ENCODE assay signal across 15 cellular contexts in the genomic region with DNA sequence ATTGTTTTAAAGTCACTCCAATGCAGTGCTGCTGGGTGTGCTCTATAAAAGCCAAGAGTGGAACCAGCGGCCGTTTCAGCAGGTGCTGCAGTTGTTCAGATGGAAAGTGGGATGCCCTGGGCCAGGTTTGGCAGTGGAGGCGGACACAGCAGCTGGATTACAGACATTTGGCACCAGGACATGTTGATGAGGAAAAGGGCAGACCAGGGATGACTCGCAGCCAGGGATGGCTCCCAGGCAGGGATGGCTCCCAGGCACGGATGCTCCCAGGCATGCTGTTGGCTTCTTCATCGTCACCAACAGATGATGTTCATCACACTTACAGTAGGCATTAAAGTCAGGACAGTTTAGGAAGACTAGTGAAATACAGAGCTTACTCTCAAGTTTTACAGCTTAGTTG.
"Had no signal": no experiment of that assay in that cellular context is flagged by ENCODE, and none has a peak within 500 bp of the region (broad histone marks: within the 10 kb centered on the region; RNA-seq: fewer than 3 reads in every experiment).

No MANE protein-coding gene starts in this region.

- H3K4me1 ChIP-seq: parathyroid adenoma had no signal

- H3K9ac ChIP-seq: parathyroid adenoma had no signal

- H3K27me3 ChIP-seq: cardiac muscle cell, dorsolateral prefrontal cortex had no signal

- H3K27ac ChIP-seq: cardiac muscle cell, parathyroid adenoma had no signal

- H3K36me3 ChIP-seq: cardiac muscle cell had no signal

- H2AFZ ChIP-seq: parathyroid adenoma had no signal

- ATAC-seq: activated T-helper 17 cell treated with anti-CD3 and anti-CD28 coated beads, Interleukin-2, amount 50 U/mL, for 72 hours; left lobe of liver; stimulated activated memory B cell treated with anti-CD40 and anti-IgM and Interleukin-4, amounts not matched to agents 10 μg/mL and 1 μg/mL and 100 μg/mL, for 72 hours had no signal

- DNase-seq: activated CD4-positive, CD25-positive, alpha-beta regulatory T cell treated with anti-CD3 and anti-CD28 coated beads, Interleukin-2, amount 50 U/mL, for 72 hours; activated naive CD4-positive, alpha-beta T cell treated with anti-CD3 and anti-CD28 coated beads, Interleukin-2, amount 10 ng/mL, durations not matched to agents 7 days and 5 days; activated T-cell treated with anti-CD3 and anti-CD28 coated beads for 4 hours; dorsolateral prefrontal cortex; endodermal cell; erythroblast; hippocampal formation; naive B cell; stimulated activated CD4-positive, alpha-beta T cell treated with anti-CD3 and anti-CD28 coated beads, Interleukin-2, amount 100 ng/mL, for 48 hours; T1000 had no signal

- H3K4me3 ChIP-seq: cardiac muscle cell, dorsolateral prefrontal cortex had no signal
